In the genomic region with DNA sequence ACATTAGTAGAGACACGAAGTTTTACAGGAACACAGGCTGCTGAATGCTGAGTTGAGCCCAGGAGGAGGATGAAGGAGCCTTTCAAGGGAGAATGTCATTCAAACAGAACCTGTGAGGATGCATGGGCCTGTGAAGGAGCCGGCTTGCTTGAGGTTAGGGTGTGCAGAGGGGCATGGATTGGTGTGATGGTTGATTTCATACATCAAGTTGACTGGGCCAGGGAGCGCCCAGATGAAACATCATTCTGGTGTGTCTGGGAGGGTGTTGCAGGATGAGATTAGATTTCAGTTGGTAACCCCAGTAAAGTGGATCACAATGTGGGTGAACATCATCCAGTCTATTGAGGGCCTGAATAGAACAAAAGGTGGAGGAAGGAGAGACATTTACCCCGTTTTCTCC, we compare ENCODE assay signal across 25 cellular contexts.
"Had no signal": no experiment of that assay in that cellular context is flagged by ENCODE, and none has a peak within 500 bp of the region (broad histone marks: within the 10 kb centered on the region; RNA-seq: fewer than 3 reads in every experiment).

No MANE protein-coding gene starts in this region.

- H3K9me3 Mint-ChIP-seq: dendritic cell treated with granulocyte-macrophage colony-stimulating factor and Interleukin-4, amounts not matched to agents 40 ng/mL and 50 ng/mL, for 4 days; effector memory CD8-positive, alpha-beta T cell; endodermal cell; mesothelial cell of epicardium had no signal

- H3K27me3 ChIP-seq: colonic mucosa, esophagus squamous epithelium, gastrocnemius medialis, left lung had no signal

- H3K27ac ChIP-seq: colonic mucosa, epithelial cell of prostate, esophagus squamous epithelium, gastrocnemius medialis, heart right ventricle, left lung, lower lobe of right lung had no signal

- H3K9me3 ChIP-seq: colonic mucosa, esophagus squamous epithelium, gastrocnemius medialis, heart right ventricle, left lung, lower lobe of right lung, mucosa of descending colon had no signal

- FAIRE-seq: endometrium, islet of Langerhans, keratinocyte had no signal

- H3K4me3 Mint-ChIP-seq: dendritic cell treated with granulocyte-macrophage colony-stimulating factor and Interleukin-4, amounts not matched to agents 40 ng/mL and 50 ng/mL, for 4 days; effector memory CD8-positive, alpha-beta T cell; endodermal cell; mesothelial cell of epicardium had no signal

- H3K27ac Mint-ChIP-seq: dendritic cell treated with granulocyte-macrophage colony-stimulating factor and Interleukin-4, amounts not matched to agents 40 ng/mL and 50 ng/mL, for 4 days; effector memory CD8-positive, alpha-beta T cell; endodermal cell; mesothelial cell of epicardium had no signal

- H3K36me3 Mint-ChIP-seq: mesothelial cell of epicardium had no signal

- H3K4me3 ChIP-seq: colonic mucosa, esophagus squamous epithelium, gastrocnemius medialis, heart right ventricle, left lung, lower lobe of right lung, mucosa of descending colon had no signal

- ATAC-seq: effector memory CD8-positive, alpha-beta T cell; gastrocnemius medialis; heart right ventricle; left cardiac atrium; left ventricle myocardium superior had no signal

- H3K4me1 ChIP-seq: colonic mucosa, esophagus squamous epithelium, gastrocnemius medialis, lower lobe of right lung had no signal

- DNase-seq: colonic mucosa; cortex of kidney; effector CD8-positive, alpha-beta T cell; effector memory CD8-positive, alpha-beta T cell; endodermal cell; esophagus squamous epithelium; foreskin fibroblast; foreskin melanocyte; gastrocnemius medialis; glutamatergic neuron; head of caudate nucleus; heart right ventricle; hippocampal formation; left cardiac atrium; left lung; left ventricle myocardium superior; lower lobe of right lung; mesenchymal stem cell; mucosa of descending colon had no signal

- H3K36me3 ChIP-seq: colonic mucosa, esophagus squamous epithelium, gastrocnemius medialis, heart right ventricle, left lung, lower lobe of right lung had no signal
